In genomic region chr10:29318201-29318985, GRCh38 we compare ENCODE assay signal across 1 cellular context.
A peak's percentile ranks its signal among the peaks of the same experiment; 100 is the strongest.
TF ChIP-seq lines count a peak whose summit lies in the region.

No MANE protein-coding gene starts in this region.

TF ChIP-seq in HEK293, 187 proteins besides CTCF, POLR2A, EP300 and RAD21 (continued from another document):
- TF ChIP-seq ZBTB44 (tag by site-specific recombination; IDR thresholded peaks at IDR 0.05) (0 out of 2 replicates have a peak, but pooled peaks have one; percentile 30), ZNF843 (tag by site-specific recombination; IDR thresholded peaks at IDR 0.05) (peak; percentile 56; the same call in 1 of the 2 replicates), ZBTB17 (tag by site-specific recombination; IDR thresholded peaks at IDR 0.05) (peak; percentile 22; the same call in 1 of the 2 replicates), PRDM6 (tag by site-specific recombination; IDR thresholded peaks at IDR 0.05) (peak; percentile 51), PATZ1 (tag by site-specific recombination; IDR thresholded peaks at IDR 0.05) (peak; percentile 61), PRDM1 (tag by site-specific recombination; IDR thresholded peaks at IDR 0.05) (0 out of 2 replicates have a peak, but pooled peaks have one; percentile 29), ZNF341 (tag by site-specific recombination; IDR thresholded peaks at IDR 0.05; ENCODE audit: low read depth) (peak; percentile 43; the same call in 1 of the 2 replicates), ZNF398 (tag by site-specific recombination; IDR thresholded peaks at IDR 0.05) (peak; percentile 78)
